Comparison of ENCODE assay signal across 24 cellular contexts in genomic region chr5:19064094-19064493, GRCh38.
DNase-seq lines count a peak whose midpoint lies in the region; ATAC-seq, FAIRE-seq and TF ChIP-seq lines count a peak whose summit lies in the region.
"Had no signal": no experiment of that assay in that cellular context is flagged by ENCODE, and none has a peak within 500 bp of the region (broad histone marks: within the 10 kb centered on the region; RNA-seq: fewer than 3 reads in every experiment).

No MANE protein-coding gene starts in this region.

- H3K9ac ChIP-seq in K562 (ENCODE audit: insufficient read depth in 1 of 2, low read depth in 2 of 2, low read length in 2 of 2) = no peak overlapping the region
- H3K9ac ChIP-seq: BLaER1 treated with 17β-estradiol and CSF1 and Interleukin-3, amounts not matched to agents 10 nM and 100 nM had no signal

- BruUV-seq in K562 (replicated peaks; lab: Mats Ljungman, UMichigan) = no TSS peak

- H3K4me1 ChIP-seq in A549 = no peaks in the 10 kb centered on the region
- no peaks in the 10 kb centered on the region for H3K4me1 ChIP-seq in K562 (replicated peaks in 1 of 2; ENCODE audit: control insufficient read depth in 2 of 2, insufficient read depth in 2 of 2, low read length in 2 of 2)
- no peaks in the 10 kb centered on the region for H3K4me1 ChIP-seq in lower lobe of right lung
- H3K4me1 ChIP-seq: BLaER1 treated with 17β-estradiol and CSF1 and Interleukin-3, amounts not matched to agents 10 nM and 100 nM; Caco-2 had no signal

- TF ChIP-seq RAD21 in A549 (conservative IDR thresholded peaks at IDR 0.05 in 1 of 2, IDR thresholded peaks at IDR 0.05 in 1 of 2) = no peak
- TF ChIP-seq RAD21 in K562 (CRISPR knock-in tag; conservative IDR thresholded peaks at IDR 0.05 in 1 of 2, IDR thresholded peaks at IDR 0.05 in 1 of 2) = no peak

- CTCF ChIA-PET in A549 (lab: Yijun Ruan, JAX) (no interaction called here), K562 (lab: Yijun Ruan, JAX; ENCODE audit: low intra/inter-chr PET ratio) (no interaction called here)

- FAIRE-seq in A549 (lab: Jason Lieb, UNC) (no peak), D721Med (lab: Jason Lieb, UNC) (peak; percentile 53), K562 (lab: Jason Lieb, UNC) (no peak)
- FAIRE-seq: A204.1, GM12878, GM12892, GM18507 had no signal

- POLR2A ChIA-PET in A549 (lab: Yijun Ruan, JAX) (no interaction called here), K562 (lab: Yijun Ruan, JAX) (no interaction called here)

- H3K9me3 ChIP-seq in A549 (no peaks in the 10 kb centered on the region), K562 (replicated peaks; ENCODE audit: control insufficient read depth, insufficient read depth, low read depth, low read length) (peaks cover 2% of the 10 kb centered on the region; the same call in 1 of the 2 replicates), lower lobe of right lung (no peaks in the 10 kb centered on the region)
- H3K9me3 ChIP-seq: BLaER1 treated with 17β-estradiol and CSF1 and Interleukin-3, amounts not matched to agents 10 nM and 100 nM; Caco-2 had no signal

- DNase-seq in A549 (ENCODE audit: low read depth in 1 of 2, low spot score in 1 of 2) (no peak), D721Med (ENCODE audit: insufficient read length, low spot score) (no peak), K562 (ENCODE audit: extremely low read depth in 1 of 4, low spot score in 3 of 4) (no peak), NCI-H774 (lab: John Stamatoyannopoulos, UW) (no peak), lower lobe of right lung (no peak)
- DNase-seq: 8988T; AML-193; Caco-2; Calu3; CD4-positive, alpha-beta T cell; CD8-positive, alpha-beta T cell; DMS 273 treated with DMSO at 0.1 percent for 48 hours; DMS153; DMS53; DMS79; DND-41; EL; GDM1 had no signal

- no peaks in the 10 kb centered on the region for H4K20me1 ChIP-seq in K562 (replicated peaks; ENCODE audit: control insufficient read depth, insufficient read depth, low read length)
- H4K20me1 ChIP-seq: BLaER1 treated with 17β-estradiol and CSF1 and Interleukin-3, amounts not matched to agents 10 nM and 100 nM had no signal

- H3K27me3 ChIP-seq in K562 (ENCODE audit: control insufficient read depth in 2 of 2, insufficient read depth in 2 of 2, low read length in 2 of 2) (no peaks in the 10 kb centered on the region), lower lobe of right lung (ENCODE audit: low read depth) (no peaks in the 10 kb centered on the region)
- H3K27me3 ChIP-seq: BLaER1 treated with 17β-estradiol and CSF1 and Interleukin-3, amounts not matched to agents 10 nM and 100 nM had no signal

- H3K4me2 ChIP-seq in A549 = no peak overlapping the region
- H3K4me2 ChIP-seq in K562 (ENCODE audit: insufficient read depth, low read length) = no peak overlapping the region
- H3K4me2 ChIP-seq: BLaER1 treated with 17β-estradiol and CSF1 and Interleukin-3, amounts not matched to agents 10 nM and 100 nM had no signal

- H3K9me1 ChIP-seq in K562 (ENCODE audit: control insufficient read depth, insufficient read depth, low read length) = no peaks in the 10 kb centered on the region

- no peaks in the 10 kb centered on the region for H3K79me2 ChIP-seq in K562 (ENCODE audit: control insufficient read depth, insufficient read depth, low read length)

- TF ChIP-seq CTCF in A549 (IDR thresholded peaks at IDR 0.05) (no peak), D721Med (IDR thresholded peaks at IDR 0.05; ENCODE audit: insufficient read depth, missing control alignments) (no peak), K562 (IDR thresholded peaks at IDR 0.05 in 2 of 3, conservative IDR thresholded peaks at IDR 0.05 in 1 of 3; ENCODE audit: insufficient read depth in 2 of 3, low read depth in 1 of 3, low read length in 3 of 3) (no peak), lower lobe of right lung (IDR thresholded peaks at IDR 0.05) (no peak)

- in situ Hi-C loops in K562 (cut with MboI) = no loop called here

- no peak for ATAC-seq in A549
- ATAC-seq in K562 = no peak
- ATAC-seq in lower lobe of right lung = no peak
- ATAC-seq: CD8-positive, alpha-beta T cell; GM12878 had no signal

- TF ChIP-seq EP300 in A549 (IDR thresholded peaks at IDR 0.05) = no peak
- TF ChIP-seq EP300 in K562 (IDR thresholded peaks at IDR 0.05; ENCODE audit: low read length) = no peak

- TF ChIP-seq POLR2A in A549 (IDR thresholded peaks at IDR 0.05; ENCODE audit: low read length) (no peak), K562 (conservative IDR thresholded peaks at IDR 0.05) (no peak)

- H2AFZ ChIP-seq in K562 (ENCODE audit: low read depth, low read length) = no peak overlapping the region

- intact Hi-C loops in K562 (cut with micrococcal nuclease) (no loop called here), lower lobe of right lung (cut with DNase I) (no loop called here)

- H3K36me3 ChIP-seq in K562 (ENCODE audit: control insufficient read depth, insufficient read depth, low read length) (no peaks in the 10 kb centered on the region), lower lobe of right lung (no peaks in the 10 kb centered on the region)
- H3K36me3 ChIP-seq: BLaER1 treated with 17β-estradiol and CSF1 and Interleukin-3, amounts not matched to agents 10 nM and 100 nM had no signal

- H3K27ac ChIP-seq in A549 (no peak overlapping the region), K562 (ENCODE audit: extremely low read depth, low read depth, low read length) (no peak overlapping the region), lower lobe of right lung (no peak overlapping the region)
- H3K27ac ChIP-seq: BLaER1 treated with 17β-estradiol and CSF1 and Interleukin-3, amounts not matched to agents 10 nM and 100 nM; C4-2B had no signal

- H3K4me3 ChIP-seq in A549 = no peak overlapping the region
- no peak overlapping the region for H3K4me3 ChIP-seq in K562
- H3K4me3 ChIP-seq in lower lobe of right lung = no peak overlapping the region
- H3K4me3 ChIP-seq: BLaER1 treated with 17β-estradiol and CSF1 and Interleukin-3, amounts not matched to agents 10 nM and 100 nM; GM12878 had no signal

TF ChIP-seq in A549, 52 proteins besides CTCF, POLR2A, EP300 and RAD21:
- peak; percentile 53 for TF ChIP-seq MAFK (IDR thresholded peaks at IDR 0.05; ENCODE audit: partially characterized antibody)
- TF ChIP-seq RCOR1 (IDR thresholded peaks at IDR 0.05; ENCODE audit: low read depth, low read length) = no peak

TF ChIP-seq in K562, 482 proteins besides CTCF, POLR2A, EP300 and RAD21 (continues in another document):
- TF ChIP-seq C11orf30 (IDR thresholded peaks at IDR 0.05; ENCODE audit: low read depth) (peak; percentile 42), IRF2 (CRISPR knock-in tag; IDR thresholded peaks at IDR 0.05) (no peak), MAFK (IDR thresholded peaks at IDR 0.05; ENCODE audit: low read length) (peak; percentile 27; the same call in 1 of the 2 replicates), ZNF316 (IDR thresholded peaks at IDR 0.05) (peak; percentile 76), COPS2 (conservative IDR thresholded peaks at IDR 0.05) (no peak), ZBTB5 (IDR thresholded peaks at IDR 0.05) (no peak), PHF20 (IDR thresholded peaks at IDR 0.05; ENCODE audit: partially characterized antibody) (no peak), ZNF57 (CRISPR knock-in tag; IDR thresholded peaks at IDR 0.05) (no peak), ZNF12 (CRISPR knock-in tag; IDR thresholded peaks at IDR 0.05) (no peak), MAFF (IDR thresholded peaks at IDR 0.05; ENCODE audit: low read length) (0 out of 2 replicates have a peak, but pooled peaks have one; percentile 36), MIER1 (IDR thresholded peaks at IDR 0.05; ENCODE audit: low read depth) (no peak)
- TF ChIP-seq, protein P1, sequence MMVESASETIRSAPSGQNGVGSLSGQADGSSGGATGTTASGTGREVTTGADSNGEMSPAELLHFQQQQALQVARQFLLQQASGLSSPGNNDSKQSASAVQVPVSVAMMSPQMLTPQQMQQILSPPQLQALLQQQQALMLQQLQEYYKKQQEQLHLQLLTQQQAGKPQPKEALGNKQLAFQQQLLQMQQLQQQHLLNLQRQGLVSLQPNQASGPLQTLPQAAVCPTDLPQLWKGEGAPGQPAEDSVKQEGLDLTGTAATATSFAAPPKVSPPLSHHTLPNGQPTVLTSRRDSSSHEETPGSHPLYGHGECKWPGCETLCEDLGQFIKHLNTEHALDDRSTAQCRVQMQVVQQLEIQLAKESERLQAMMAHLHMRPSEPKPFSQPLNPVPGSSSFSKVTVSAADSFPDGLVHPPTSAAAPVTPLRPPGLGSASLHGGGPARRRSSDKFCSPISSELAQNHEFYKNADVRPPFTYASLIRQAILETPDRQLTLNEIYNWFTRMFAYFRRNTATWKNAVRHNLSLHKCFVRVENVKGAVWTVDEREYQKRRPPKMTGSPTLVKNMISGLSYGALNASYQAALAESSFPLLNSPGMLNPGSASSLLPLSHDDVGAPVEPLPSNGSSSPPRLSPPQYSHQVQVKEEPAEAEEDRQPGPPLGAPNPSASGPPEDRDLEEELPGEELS (CRISPR knock-in tag; IDR thresholded peaks at IDR 0.05; ENCODE audit: borderline replicate concordance) = no peak
- TF ChIP-seq, protein P2, sequence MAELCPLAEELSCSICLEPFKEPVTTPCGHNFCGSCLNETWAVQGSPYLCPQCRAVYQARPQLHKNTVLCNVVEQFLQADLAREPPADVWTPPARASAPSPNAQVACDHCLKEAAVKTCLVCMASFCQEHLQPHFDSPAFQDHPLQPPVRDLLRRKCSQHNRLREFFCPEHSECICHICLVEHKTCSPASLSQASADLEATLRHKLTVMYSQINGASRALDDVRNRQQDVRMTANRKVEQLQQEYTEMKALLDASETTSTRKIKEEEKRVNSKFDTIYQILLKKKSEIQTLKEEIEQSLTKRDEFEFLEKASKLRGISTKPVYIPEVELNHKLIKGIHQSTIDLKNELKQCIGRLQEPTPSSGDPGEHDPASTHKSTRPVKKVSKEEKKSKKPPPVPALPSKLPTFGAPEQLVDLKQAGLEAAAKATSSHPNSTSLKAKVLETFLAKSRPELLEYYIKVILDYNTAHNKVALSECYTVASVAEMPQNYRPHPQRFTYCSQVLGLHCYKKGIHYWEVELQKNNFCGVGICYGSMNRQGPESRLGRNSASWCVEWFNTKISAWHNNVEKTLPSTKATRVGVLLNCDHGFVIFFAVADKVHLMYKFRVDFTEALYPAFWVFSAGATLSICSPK (IDR thresholded peaks at IDR 0.05; ENCODE audit: borderline replicate concordance) = no peak

Comparison
In these comparisons a context has a peak if more than half of its experiments do, and no peak if none do; other contexts are left out.
1. Of the 35 proteins assayed by ChIP-seq in both K562 and A549: peak only in K562: none; only in A549: none; in both: MAFK; in neither: 34.